Comparison of ENCODE assay signal across 24 cellular contexts in the genomic region with DNA sequence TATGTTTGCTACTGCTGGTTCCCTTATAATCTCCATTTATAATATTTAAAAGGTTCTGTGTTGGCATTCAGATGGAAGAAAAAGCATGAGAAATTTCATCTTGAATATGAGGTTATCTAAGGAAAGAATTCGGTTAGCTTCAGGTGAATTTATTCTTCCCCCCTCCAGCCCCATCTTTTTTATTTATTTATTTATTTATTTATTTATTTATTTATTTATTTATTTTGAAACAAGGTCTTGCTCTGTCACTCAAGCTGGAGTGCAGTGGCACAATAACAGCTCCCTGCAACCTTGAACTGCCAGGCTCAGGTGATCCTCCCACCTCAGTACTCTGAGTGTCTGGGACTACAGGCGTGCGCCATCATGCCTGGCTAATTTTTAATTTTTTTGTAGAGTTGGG.
"Had no signal": no experiment of that assay in that cellular context is flagged by ENCODE, and none has a peak within 500 bp of the region (broad histone marks: within the 10 kb centered on the region; RNA-seq: fewer than 3 reads in every experiment).

No MANE protein-coding gene starts in this region.

- H3K9me3 Mint-ChIP-seq: dendritic cell treated with granulocyte-macrophage colony-stimulating factor and Interleukin-4, amounts not matched to agents 40 ng/mL and 50 ng/mL, for 4 days had no signal

- H3K36me3 ChIP-seq: colonic mucosa, esophagus muscularis mucosa, esophagus squamous epithelium, gastrocnemius medialis, gastroesophageal sphincter, heart left ventricle, heart right ventricle had no signal

- H3K9me3 ChIP-seq: colonic mucosa, esophagus muscularis mucosa, esophagus squamous epithelium, gastrocnemius medialis, gastroesophageal sphincter, heart left ventricle, heart right ventricle had no signal

- H3K4me1 Mint-ChIP-seq: endodermal cell had no signal

- H3K27me3 Mint-ChIP-seq: dendritic cell treated with granulocyte-macrophage colony-stimulating factor and Interleukin-4, amounts not matched to agents 40 ng/mL and 50 ng/mL, for 4 days; effector memory CD8-positive, alpha-beta T cell had no signal

- H3K27ac ChIP-seq: colonic mucosa, coronary artery, dorsolateral prefrontal cortex, epithelial cell of prostate, esophagus muscularis mucosa, esophagus squamous epithelium, foreskin keratinocyte, gastrocnemius medialis, gastroesophageal sphincter, heart left ventricle, heart right ventricle had no signal

- H3K4me3 ChIP-seq: colonic mucosa, coronary artery, dorsolateral prefrontal cortex, esophagus muscularis mucosa, esophagus squamous epithelium, gastrocnemius medialis, gastroesophageal sphincter, heart left ventricle, heart right ventricle had no signal

- DNase-seq: colonic mucosa; cortex of kidney; dermis blood vessel endothelial cell; dorsolateral prefrontal cortex; effector CD4-positive, alpha-beta T cell; effector CD8-positive, alpha-beta T cell; effector memory CD4-positive, alpha-beta T cell; effector memory CD8-positive, alpha-beta T cell; endodermal cell; erythroblast; esophagus squamous epithelium; foreskin fibroblast; foreskin keratinocyte; foreskin melanocyte; gastrocnemius medialis; glutamatergic neuron; head of caudate nucleus; heart left ventricle; heart right ventricle had no signal

- H3K4me1 ChIP-seq: colonic mucosa, esophagus muscularis mucosa, esophagus squamous epithelium, gastrocnemius medialis, gastroesophageal sphincter, heart left ventricle, heart right ventricle had no signal

- H3K4me3 Mint-ChIP-seq: dendritic cell treated with granulocyte-macrophage colony-stimulating factor and Interleukin-4, amounts not matched to agents 40 ng/mL and 50 ng/mL, for 4 days; effector memory CD8-positive, alpha-beta T cell; endodermal cell had no signal

- H3K27ac Mint-ChIP-seq: dendritic cell treated with granulocyte-macrophage colony-stimulating factor and Interleukin-4, amounts not matched to agents 40 ng/mL and 50 ng/mL, for 4 days; effector memory CD8-positive, alpha-beta T cell; endodermal cell had no signal
